ENCODE assay signal across 8 cellular contexts in the genomic region with DNA sequence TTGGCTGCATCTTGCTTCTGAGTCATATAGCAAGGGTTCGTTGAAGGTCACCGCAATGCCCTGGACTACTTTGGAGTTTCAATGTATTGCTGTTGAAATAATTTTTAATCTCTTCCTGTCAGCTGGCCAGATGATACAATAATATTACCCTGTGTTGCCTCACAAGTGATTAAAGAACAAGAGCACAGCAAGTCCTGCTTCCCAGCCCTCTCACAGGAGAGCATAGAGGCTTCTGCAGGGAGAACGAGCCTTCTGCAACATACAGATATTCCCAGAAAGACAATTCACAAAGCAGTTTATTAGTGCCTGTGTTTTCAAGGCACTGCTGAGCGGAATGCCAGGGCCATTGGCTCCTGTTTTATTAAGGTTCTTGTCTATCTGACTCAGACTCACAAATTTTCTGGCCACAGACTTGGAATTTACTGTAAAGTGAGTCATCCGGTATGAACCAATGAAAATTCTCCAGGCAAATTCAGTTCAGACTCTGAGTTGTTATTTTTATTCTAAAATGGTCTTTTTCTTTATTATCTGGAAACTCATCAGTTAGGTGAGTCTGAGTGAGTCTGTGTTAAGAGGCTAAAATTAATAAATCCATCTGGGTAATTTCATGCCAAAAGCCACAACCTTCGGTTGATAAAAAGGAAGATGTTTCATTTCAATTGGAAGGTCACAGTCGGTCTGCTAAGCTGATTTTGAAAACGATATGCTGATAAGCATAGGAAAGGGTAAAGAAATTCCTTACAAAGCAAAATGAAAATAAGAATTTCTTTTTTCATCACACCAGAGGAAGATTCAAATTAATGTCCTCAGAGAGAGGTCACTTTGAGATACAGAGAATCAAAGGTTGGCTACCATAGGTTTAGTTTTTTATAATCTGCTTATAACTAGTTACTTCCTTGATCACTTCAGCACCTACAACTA.
DNase-seq lines count a peak whose midpoint lies in the region; ATAC-seq, FAIRE-seq and TF ChIP-seq lines count a peak whose summit lies in the region.

No MANE protein-coding gene starts in this region.

- no peaks in the 10 kb centered on the region for H3K79me2 ChIP-seq in H1 (ENCODE audit: control insufficient read depth in 1 of 2, insufficient read depth in 2 of 2, low read length in 2 of 2)

- BruUV-seq in Calu3 (replicated peaks; lab: Mats Ljungman, UMichigan) = TSS peak; percentile 49

- no peak for FAIRE-seq in H1 (lab: Jason Lieb, UNC)

- no peaks in the 10 kb centered on the region for H3K27me3 Mint-ChIP-seq in Calu3 (ENCODE audit: unreplicated experiment)
- H3K27me3 Mint-ChIP-seq in natural killer cell treated with Interleukin-12 subunit alpha and Interleukin-12 subunit beta and Interleukin-15 and Interleukin-18, amount 100 ng/mL, for 72 hours = peaks cover 3 to 7% of the 10 kb centered on the region in 2 donors

- H2BK120ac ChIP-seq in H1 (replicated peaks; ENCODE audit: low read depth, low read length) = no peak overlapping the region

- H2BK20ac ChIP-seq in H1 (ENCODE audit: low read length) = peak overlapping the region; percentile 66; the same call in 1 of the 2 replicates

- no peak overlapping the region for H2BK5ac ChIP-seq in H1 (ENCODE audit: low read depth, low read length)

- H4K5ac ChIP-seq in H1 (ENCODE audit: insufficient read length, low read depth, low read length) = no peak overlapping the region

- H3K14ac ChIP-seq in H1 (ENCODE audit: insufficient read length) = no peak overlapping the region

- H3K4me1 ChIP-seq in H1 (replicated peaks in 1 of 4; ENCODE audit: control insufficient read depth in 3 of 4, insufficient read depth in 4 of 4, low read length in 3 of 4) = peaks cover 4 to 11% (median 6%) of the 10 kb centered on the region in 4 experiments; a peak in 5 of 7 replicates

- intact Hi-C loops in Calu3 (cut with micrococcal nuclease; ENCODE audit: unreplicated experiment) = loop anchor here (5.0 to 10.0 kb wide), 3 partner anchors 43 to 290 kb away; a partner anchor contains a TSS

- TF ChIP-seq RAD21 in H1 (IDR thresholded peaks at IDR 0.05 in 1 of 2, conservative IDR thresholded peaks at IDR 0.05 in 1 of 2; ENCODE audit: low read depth in 2 of 2, low read length in 2 of 2) = no peak

- no peak overlapping the region for H3K4me2 ChIP-seq in H1 (ENCODE audit: insufficient read depth in 1 of 2, low read depth in 2 of 2, low read length in 2 of 2)

- H3K23me2 ChIP-seq in H1 (ENCODE audit: low read depth, low read length) = no peaks in the 10 kb centered on the region

- TF ChIP-seq EP300 in H1 (IDR thresholded peaks at IDR 0.05; ENCODE audit: borderline replicate concordance in 1 of 2, low read depth in 2 of 2, low read length in 2 of 2) = no peak

- peaks cover 24% of the 10 kb centered on the region for H3K4me1 Mint-ChIP-seq in Calu3 (ENCODE audit: low read depth, unreplicated experiment)
- H3K4me1 Mint-ChIP-seq in natural killer cell treated with Interleukin-12 subunit alpha and Interleukin-12 subunit beta and Interleukin-15 and Interleukin-18, amount 100 ng/mL, for 72 hours (ENCODE audit: low read depth in 2 of 2) = peaks cover 4 to 12% of the 10 kb centered on the region in 2 donors

- TF ChIP-seq POLR2A in H1 (IDR thresholded peaks at IDR 0.05; ENCODE audit: control extremely low read depth in 1 of 2, low read depth in 2 of 2, low read length in 2 of 2) = no peak

- no peaks in the 10 kb centered on the region for H3K9me3 ChIP-seq in H1 (ENCODE audit: insufficient read depth in 2 of 2, low read depth in 1 of 2, low read length in 1 of 2)

- no peak overlapping the region for H4K91ac ChIP-seq in H1 (replicated peaks; ENCODE audit: insufficient read length, low read length)

- no peak overlapping the region for H3K56ac ChIP-seq in H1 (replicated peaks; ENCODE audit: insufficient read length, low read depth, low read length)

- H3K18ac ChIP-seq in H1 (ENCODE audit: extremely low read depth, low read length) = peak overlapping the region; percentile 13; the same call in 1 of the 2 replicates

- H3K4me3 Mint-ChIP-seq in Calu3 (ENCODE audit: low read depth, unreplicated experiment) = peak overlapping the region; percentile 54
- peak overlapping the region; percentile 5 for H3K4me3 Mint-ChIP-seq in natural killer cell treated with Interleukin-12 subunit alpha and Interleukin-12 subunit beta and Interleukin-15 and Interleukin-18, amount 100 ng/mL, for 72 hours

- no peak overlapping the region for H3K4me3 ChIP-seq in H1 (ENCODE audit: extremely low read depth in 1 of 4, insufficient read depth in 2 of 4, low read depth in 3 of 4, low read length in 4 of 4)

- WGBS in H1 (ENCODE audit: extremely low coverage in 1 of 2, insufficient coverage in 1 of 2, insufficient read length in 1 of 2, insufficient replicate concordance in 2 of 2, low coverage in 1 of 2, low lambda C conversion rate in 2 of 2, missing lambda C conversion rate in 1 of 2), 2 experiments = 93% methylated on average over 8 of the region's 8 CpGs; no CpG with 5 or more reads in 1 of the 2 experiments

- no peak overlapping the region for H3K9ac ChIP-seq in H1 (replicated peaks in 1 of 4; ENCODE audit: extremely low read depth in 1 of 4, low read depth in 3 of 4, low read length in 3 of 4)

- peak overlapping the region; percentile 99; the same call in 1 of the 2 replicates for H2AFZ ChIP-seq in H1 (ENCODE audit: low read length)

- H3K4ac ChIP-seq in H1 (replicated peaks; ENCODE audit: insufficient read length, low read depth, low read length) = no peak overlapping the region

- peak overlapping the region; percentile 93 for H2BK12ac ChIP-seq in H1 (ENCODE audit: low read depth, low read length)

- POLR2A ChIA-PET in H1 (lab: Charles Lee; ENCODE audit: partially characterized antibody) = interaction anchor here (1.3 kb wide), 1 partner anchor 86 kb away, joined by 3 read pairs; no protein-coding TSS in a partner anchor

- H3K27ac Mint-ChIP-seq in Calu3 (ENCODE audit: unreplicated experiment) = peak overlapping the region; percentile 87
- H3K27ac Mint-ChIP-seq in natural killer cell treated with Interleukin-12 subunit alpha and Interleukin-12 subunit beta and Interleukin-15 and Interleukin-18, amount 100 ng/mL, for 72 hours = peak overlapping the region in 1 of 2 donors; percentile 17

- no peak overlapping the region for H3K23ac ChIP-seq in H1 (ENCODE audit: insufficient read length)

- no peaks in the 10 kb centered on the region for H3K79me1 ChIP-seq in H1 (ENCODE audit: low read depth, low read length)

- peak overlapping the region; percentile 23; the same call in 1 of the 2 replicates for H2BK15ac ChIP-seq in H1 (ENCODE audit: low read length)

- ATAC-seq in natural killer cell treated with Interleukin-12 subunit alpha and Interleukin-12 subunit beta and Interleukin-15 and Interleukin-18, amount 100 ng/mL, for 72 hours = peak in 1 of 2 donors; percentile 66
- ATAC-seq in GM21825 (IDR thresholded peaks at IDR 0.05; ENCODE audit: unreplicated experiment) (no peak), GM21786 (IDR thresholded peaks at IDR 0.05; ENCODE audit: unreplicated experiment) (no peak)

- no peak overlapping the region for H4K8ac ChIP-seq in H1 (ENCODE audit: extremely low read depth, insufficient read depth, low read length)

- peaks cover 11% of the 10 kb centered on the region for H3K36me3 Mint-ChIP-seq in Calu3 (ENCODE audit: insufficient read depth, unreplicated experiment)
- H3K36me3 Mint-ChIP-seq in natural killer cell treated with Interleukin-12 subunit alpha and Interleukin-12 subunit beta and Interleukin-15 and Interleukin-18, amount 100 ng/mL, for 72 hours = no peaks in the 10 kb centered on the region

- H2AK5ac ChIP-seq in H1 (ENCODE audit: low read depth, low read length) = no peak overlapping the region

- H4K20me1 ChIP-seq in H1 (replicated peaks in 1 of 2; ENCODE audit: control insufficient read depth in 1 of 2, insufficient read depth in 2 of 2, low read length in 2 of 2) = no peaks in the 10 kb centered on the region

- no peaks in the 10 kb centered on the region; a peak in 1 of 7 replicates for H3K27me3 ChIP-seq in H1 (replicated peaks in 1 of 4; ENCODE audit: control insufficient read depth in 3 of 4, extremely low read depth in 1 of 4, insufficient read depth in 3 of 4, low read length in 3 of 4)

- no peak for TF ChIP-seq CTCF in Calu3 (IDR thresholded peaks at IDR 0.05; ENCODE audit: unreplicated experiment)
- no peak for TF ChIP-seq CTCF in H1 (IDR thresholded peaks at IDR 0.05; ENCODE audit: control extremely low read depth in 1 of 3, insufficient read depth in 1 of 3, low read depth in 1 of 3, low read length in 3 of 3)

- H3K9me3 Mint-ChIP-seq in Calu3 (ENCODE audit: low read depth, unreplicated experiment) = no peaks in the 10 kb centered on the region
- H3K9me3 Mint-ChIP-seq in natural killer cell treated with Interleukin-12 subunit alpha and Interleukin-12 subunit beta and Interleukin-15 and Interleukin-18, amount 100 ng/mL, for 72 hours = peaks cover 2% of the 10 kb centered on the region

- no peak overlapping the region for H3K27ac ChIP-seq in H1 (ENCODE audit: low read depth, low read length)

- DNase-seq in Calu3 (peak; percentile 22), NOMO-1 treated with dmso at 0.1 percent for 144 hours (lab: John Stamatoyannopoulos, UW; ENCODE audit: unreplicated experiment) (peak; percentile 46), H1 (ENCODE audit: low read depth in 1 of 2, low spot score in 2 of 2) (no peak), T-helper 1 cell (no peak)
- no peak for DNase-seq in natural killer cell treated with Interleukin-12 subunit alpha and Interleukin-12 subunit beta and Interleukin-15 and Interleukin-18, amount 100 ng/mL, for 72 hours (ENCODE audit: low spot score)
- no peak for DNase-seq in activated CD8-positive, alpha-beta memory T cell treated with anti-CD3 and anti-CD28 coated beads, Interleukin-2, amount 50 U/mL, for 48 hours

- CTCF ChIA-PET in Calu3 (lab: Charles Lee) (no interaction called here), H1 (lab: Charles Lee; ENCODE audit: partially characterized antibody) (no interaction called here)

- no peaks in the 10 kb centered on the region for H3K36me3 ChIP-seq in H1 (ENCODE audit: control insufficient read depth in 2 of 4, insufficient read depth in 4 of 4, low read length in 3 of 4)

TF ChIP-seq in H1, 55 proteins besides CTCF, POLR2A, EP300 and RAD21 (continues in another document):
- TF ChIP-seq SIN3A (conservative IDR thresholded peaks at IDR 0.05 in 1 of 2, IDR thresholded peaks at IDR 0.05 in 1 of 2; ENCODE audit: low read depth in 1 of 2, low read length in 2 of 2) (no peak), SP1 (IDR thresholded peaks at IDR 0.05; ENCODE audit: low read depth, low read length) (no peak), SUZ12 (IDR thresholded peaks at IDR 0.05; ENCODE audit: low read length) (no peak), TAF1 (IDR thresholded peaks at IDR 0.05; ENCODE audit: low read depth, low read length) (no peak), ASH2L (IDR thresholded peaks at IDR 0.05; ENCODE audit: low read length) (no peak)

Comparison
In these comparisons a context has a peak if more than half of its experiments do, and no peak if none do; other contexts are left out.
1. DNase-seq: peak in Calu3 (single experiment) and NOMO-1 treated with dmso at 0.1 percent for 144 hours (single experiment); none in H1 (0 of 2), natural killer cell treated with Interleukin-12 subunit alpha and Interleukin-12 subunit beta and Interleukin-15 and Interleukin-18, amount 100 ng/mL, for 72 hours (single experiment), T-helper 1 cell (0 of 5) and activated CD8-positive, alpha-beta memory T cell treated with anti-CD3 and anti-CD28 coated beads, Interleukin-2, amount 50 U/mL, for 48 hours (single experiment).